In genomic region chr16:28321700-28322411, GRCh38 we compare ENCODE assay signal across 8 cellular contexts. TPM values are rescaled to one million over a fixed set of nuclear protein-coding genes. Genes with fewer than 3 reads are reported as not detected.
DNase-seq lines count a peak whose midpoint lies in the region; ATAC-seq and TF ChIP-seq lines count a peak whose summit lies in the region.

No MANE protein-coding gene starts in this region.

- peak; percentile 74 for DNase-seq in ELF-1 (ENCODE audit: low read depth, low spot score)
- DNase-seq in activated T-cell treated with anti-CD3 and anti-CD28 coated beads, Interleukin-2, amount 50 U/mL, for 48 hours = peak; percentile 74 to 76
- DNase-seq in heart right ventricle = no peak
- peak; percentile 23 to 43 (median 41) for DNase-seq in stimulated activated CD4-positive, alpha-beta T cell treated with anti-CD3 and anti-CD28 coated beads, Interleukin-12 subunit alpha, Interleukin-12 subunit beta, amount 100 ng/mL, for 48 hours (ENCODE audit: low read depth in 2 of 3, low spot score in 1 of 3)
- DNase-seq in DMS153 treated with DMSO at 0.1 percent for 48 hours (lab: John Stamatoyannopoulos, UW; ENCODE audit: unreplicated experiment) = no peak

- no peak overlapping the region for H2AFZ ChIP-seq in Loucy (ENCODE audit: low read length)

- no peak overlapping the region for H3K27ac ChIP-seq in heart right ventricle

- H3K4me3 ChIP-seq in Loucy (ENCODE audit: low read length, poor library complexity, severe bottlenecking) (no peak overlapping the region), heart right ventricle (no peak overlapping the region)

- H3K27me3 ChIP-seq in Loucy (ENCODE audit: insufficient read depth, low read length, poor library complexity, severe bottlenecking) (no peaks in the 10 kb centered on the region), heart right ventricle (no peaks in the 10 kb centered on the region)

- H3K4me2 ChIP-seq in Loucy (ENCODE audit: low read depth, low read length, poor library complexity, severe bottlenecking) = no peak overlapping the region

- 62 to 68% methylated on average over 20 of the region's 20 CpGs for WGBS in heart right ventricle, 2 donors

- no peak overlapping the region for H3K9ac ChIP-seq in Loucy (ENCODE audit: low read depth, low read length, poor library complexity, severe bottlenecking)

- H3K9me2 ChIP-seq in Loucy (replicated peaks; ENCODE audit: low read depth, low read length) = no peaks in the 10 kb centered on the region

- no peaks in the 10 kb centered on the region for H3K79me2 ChIP-seq in Loucy (ENCODE audit: insufficient read depth, low read length)

- intact Hi-C loops in heart right ventricle (cut with DNase I) = no loop called here

- H3K36me3 ChIP-seq in Loucy (ENCODE audit: insufficient read depth, low read length) (no peaks in the 10 kb centered on the region), heart right ventricle (no peaks in the 10 kb centered on the region)

- no peaks in the 10 kb centered on the region for H4K20me1 ChIP-seq in Loucy (ENCODE audit: insufficient read depth, low read length, poor library complexity, severe bottlenecking)

- H3K9me3 ChIP-seq in Loucy (ENCODE audit: insufficient read depth, low read depth, low read length) (no peaks in the 10 kb centered on the region), heart right ventricle (no peaks in the 10 kb centered on the region)

- H3K4me1 ChIP-seq in Loucy (ENCODE audit: insufficient read depth, low read length, poor library complexity, severe bottlenecking) (no peaks in the 10 kb centered on the region), heart right ventricle (peaks cover 0 to 3% (median 0%) of the 10 kb centered on the region in 9 donors)

- ATAC-seq in heart right ventricle = peak in 7 of 8 donors; percentile 14 to 44 (median 26)
- no peak for ATAC-seq in HG03432 (IDR thresholded peaks at IDR 0.05; ENCODE audit: unreplicated experiment)
- no peak for ATAC-seq in GM21717 (IDR thresholded peaks at IDR 0.05; ENCODE audit: unreplicated experiment)

- peak; percentile 83 for TF ChIP-seq CTCF in Loucy (conservative IDR thresholded peaks at IDR 0.05; ENCODE audit: low read length)
- TF ChIP-seq CTCF in heart right ventricle (IDR thresholded peaks at IDR 0.05) = peak in 8 of 9 donors; percentile 46 to 78 (median 60)

- no peaks in the 10 kb centered on the region for H3F3A ChIP-seq in Loucy (ENCODE audit: low read depth)

RNA-seq across cellular contexts. Expression of gene SBK1, which starts 29.5 kb away (rescaled TPM):
- 1 to 10 TPM; 1.1 to 7.0 (median 3.4) TPM for total RNA-seq in heart right ventricle
- 1 to 10 TPM in 1 of 2 donors, under 1 TPM in 1; 0.38 to 2.9 TPM for polyA plus RNA-seq in heart right ventricle

RNA-seq across cellular contexts. Expression of gene NPIPB6, which starts 41.5 kb away (rescaled TPM):
- 1 to 10 TPM in 3 of 10 donors, under 1 TPM in 5, not detected in 2; 0.25 to 1.8 (median 0.72) TPM for total RNA-seq in heart right ventricle
- under 1 TPM; 0.12 to 0.22 TPM for polyA plus RNA-seq in heart right ventricle

Comparison
In these comparisons a context has a peak if more than half of its experiments do, and no peak if none do; other contexts are left out.
1. DNase-seq: peak in ELF-1 (single experiment), activated T-cell treated with anti-CD3 and anti-CD28 coated beads, Interleukin-2, amount 50 U/mL, for 48 hours (2 of 2) and stimulated activated CD4-positive, alpha-beta T cell treated with anti-CD3 and anti-CD28 coated beads, Interleukin-12 subunit alpha, Interleukin-12 subunit beta, amount 100 ng/mL, for 48 hours (3 of 3); none in heart right ventricle (0 of 2) and DMS153 treated with DMSO at 0.1 percent for 48 hours (single experiment).
2. ATAC-seq: peak in heart right ventricle (7 of 8); none in HG03432 (single experiment) and GM21717 (single experiment).